Comparison of ENCODE assay signal across 20 cellular contexts in the genomic region with DNA sequence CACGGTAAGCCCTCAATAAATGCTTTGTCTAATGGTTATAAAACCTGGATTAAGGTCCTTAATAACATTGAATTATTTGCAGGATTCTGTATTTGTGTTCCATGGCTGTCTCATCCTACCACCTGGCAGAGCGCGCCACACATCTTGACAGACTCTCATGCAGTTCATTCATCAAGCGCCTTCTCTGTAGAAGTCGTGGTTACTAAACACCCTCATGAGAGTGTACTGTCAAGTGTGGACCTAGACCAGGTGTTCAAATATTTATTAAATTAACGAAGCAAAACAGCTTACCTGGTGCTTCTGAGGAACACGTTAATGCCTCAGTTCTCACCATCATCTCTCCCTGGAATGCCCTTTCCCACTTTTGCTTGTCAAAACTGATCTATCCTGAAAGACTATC.
"Had no signal": no experiment of that assay in that cellular context is flagged by ENCODE, and none has a peak within 500 bp of the region (broad histone marks: within the 10 kb centered on the region; RNA-seq: fewer than 3 reads in every experiment).

No MANE protein-coding gene starts in this region.

- H3K4me1 Mint-ChIP-seq: activated B cell treated with CpG ODN at 0.5 μM for 24 hours; central memory CD8-positive, alpha-beta T cell had no signal

- H3K27me3 Mint-ChIP-seq: activated B cell treated with CpG ODN at 0.5 μM for 24 hours; activated CD4-positive, alpha-beta memory T cell treated with anti-CD3 and anti-CD28 coated beads for 36 hours; activated CD4-positive, alpha-beta T cell treated with anti-CD3 and anti-CD28 coated beads for 36 hours; activated naive CD8-positive, alpha-beta T cell treated with anti-CD3 and anti-CD28 coated beads for 36 hours; central memory CD8-positive, alpha-beta T cell; natural killer cell treated with Interleukin-12 subunit alpha and Interleukin-12 subunit beta and Interleukin-15 and Interleukin-18, amount 100 ng/mL, for 72 hours had no signal

- H3K4me3 ChIP-seq: breast epithelium, esophagus muscularis mucosa, gastrocnemius medialis, prostate gland, upper lobe of right lung had no signal

- H3K36me3 Mint-ChIP-seq: natural killer cell treated with Interleukin-12 subunit alpha and Interleukin-12 subunit beta and Interleukin-15 and Interleukin-18, amount 100 ng/mL, for 72 hours had no signal

- H3K27me3 ChIP-seq: breast epithelium, esophagus muscularis mucosa, gastrocnemius medialis, upper lobe of right lung had no signal

- H3K9me3 ChIP-seq: breast epithelium, esophagus muscularis mucosa, gastrocnemius medialis, prostate gland, upper lobe of right lung had no signal

- ATAC-seq: activated CD4-positive, alpha-beta T cell treated with anti-CD3 and anti-CD28 coated beads for 36 hours; gastrocnemius medialis; natural killer cell treated with Interleukin-12 subunit alpha and Interleukin-12 subunit beta and Interleukin-15 and Interleukin-18, amount 100 ng/mL, for 72 hours; stimulated activated naive CD8-positive, alpha-beta T cell treated with anti-CD3 and anti-CD28 coated beads, Interleukin-15, Interleukin-2, amounts not matched to agents 100 U/mL and 50 U/mL, for 24 hours; upper lobe of right lung had no signal

- H3K27ac ChIP-seq: breast epithelium, esophagus muscularis mucosa, gastrocnemius medialis, prostate gland, upper lobe of right lung had no signal

- H3K4me3 Mint-ChIP-seq: activated B cell treated with CpG ODN at 0.5 μM for 24 hours; activated CD4-positive, alpha-beta memory T cell treated with anti-CD3 and anti-CD28 coated beads for 36 hours; activated CD4-positive, alpha-beta T cell treated with anti-CD3 and anti-CD28 coated beads for 36 hours; activated naive CD8-positive, alpha-beta T cell treated with anti-CD3 and anti-CD28 coated beads for 36 hours; central memory CD8-positive, alpha-beta T cell; natural killer cell treated with Interleukin-12 subunit alpha and Interleukin-12 subunit beta and Interleukin-15 and Interleukin-18, amount 100 ng/mL, for 72 hours had no signal

- H3K36me3 ChIP-seq: breast epithelium, prostate gland had no signal

- DNase-seq: activated B cell treated with CpG ODN at 0.5 μM for 24 hours; activated CD4-positive, alpha-beta memory T cell treated with anti-CD3 and anti-CD28 coated beads for 36 hours; activated CD4-positive, alpha-beta T cell treated with anti-CD3 and anti-CD28 coated beads for 36 hours; activated naive CD4-positive, alpha-beta T cell treated with Interleukin-2 at 50 U/mL for 16 hours; activated naive CD8-positive, alpha-beta T cell treated with anti-CD3 and anti-CD28 coated beads for 36 hours; activated T-cell treated with anti-CD3 and anti-CD28 coated beads, Interleukin-2, amount 50 U/mL, for 48 hours; gastrocnemius medialis; hippocampal formation; islet precursor cell; left cardiac atrium; midbrain; stimulated activated CD4-positive, alpha-beta T cell treated with anti-CD3 and anti-CD28 coated beads, Interleukin-4, amount 100 ng/mL, for 24 hours; stimulated activated naive CD8-positive, alpha-beta T cell treated with anti-CD3 and anti-CD28 coated beads, Interleukin-15, Interleukin-2, amounts not matched to agents 100 U/mL and 50 U/mL, for 24 hours; T-helper 9 cell; upper lobe of right lung had no signal

- H3K27ac Mint-ChIP-seq: activated B cell treated with CpG ODN at 0.5 μM for 24 hours; activated CD4-positive, alpha-beta memory T cell treated with anti-CD3 and anti-CD28 coated beads for 36 hours; activated CD4-positive, alpha-beta T cell treated with anti-CD3 and anti-CD28 coated beads for 36 hours; natural killer cell treated with Interleukin-12 subunit alpha and Interleukin-12 subunit beta and Interleukin-15 and Interleukin-18, amount 100 ng/mL, for 72 hours had no signal

- H3K9me3 Mint-ChIP-seq: activated B cell treated with CpG ODN at 0.5 μM for 24 hours; activated CD4-positive, alpha-beta memory T cell treated with anti-CD3 and anti-CD28 coated beads for 36 hours; activated naive CD8-positive, alpha-beta T cell treated with anti-CD3 and anti-CD28 coated beads for 36 hours; central memory CD8-positive, alpha-beta T cell; natural killer cell treated with Interleukin-12 subunit alpha and Interleukin-12 subunit beta and Interleukin-15 and Interleukin-18, amount 100 ng/mL, for 72 hours had no signal
